In genomic region chr11:44726278-44727113, GRCh38 we compare ENCODE assay signal across 9 cellular contexts. TPM values are rescaled to one million over a fixed set of nuclear protein-coding genes. Genes with fewer than 3 reads are reported as not detected.
DNase-seq lines count a peak whose midpoint lies in the region; ATAC-seq and TF ChIP-seq lines count a peak whose summit lies in the region.
"Had no signal": no experiment of that assay in that cellular context is flagged by ENCODE, and none has a peak within 500 bp of the region (broad histone marks: within the 10 kb centered on the region; RNA-seq: fewer than 3 reads in every experiment).

A gene with protein sequence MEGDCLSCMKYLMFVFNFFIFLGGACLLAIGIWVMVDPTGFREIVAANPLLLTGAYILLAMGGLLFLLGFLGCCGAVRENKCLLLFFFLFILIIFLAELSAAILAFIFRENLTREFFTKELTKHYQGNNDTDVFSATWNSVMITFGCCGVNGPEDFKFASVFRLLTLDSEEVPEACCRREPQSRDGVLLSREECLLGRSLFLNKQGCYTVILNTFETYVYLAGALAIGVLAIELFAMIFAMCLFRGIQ (plus strand): TSS chr11:44726962. CDS start chr11:44906417, 179,455 bp downstream.

- TF ChIP-seq CTCF in breast epithelium (IDR thresholded peaks at IDR 0.05) (no peak), brain microvascular endothelial cell (IDR thresholded peaks at IDR 0.05; ENCODE audit: low read depth, low read length, missing control alignments) (no peak)

- H3K27ac ChIP-seq in breast epithelium (no peak within 1 kb of the TSS), brain microvascular endothelial cell (no peak within 1 kb of the TSS)
- H3K27ac ChIP-seq: C4-2B had no signal

- H3K4me3 ChIP-seq in breast epithelium (peak within 1 kb of the TSS; percentile 58 to 82 (median 63)), brain microvascular endothelial cell (ENCODE audit: low read depth, low read length) (no peak within 1 kb of the TSS)

- peak; percentile 74 for ATAC-seq in HG02938 (IDR thresholded peaks at IDR 0.05; ENCODE audit: unreplicated experiment)
- ATAC-seq in left colon, result peak; percentile 12

- in situ Hi-C loops in brain microvascular endothelial cell (cut with HindIII; ENCODE audit: low pct_ligation_motif_present, low sequenced_read_pairs), result no loop called here

- DNase-seq in NCI-H1092 treated with DMSO at 0.1 percent for 48 hours (lab: John Stamatoyannopoulos, UW), result peak; percentile 10
- no peak for DNase-seq in NCI-H1092 (lab: John Stamatoyannopoulos, UW)
- peak in 3 of 5 experiments; percentile 24 to 53 (median 41) for DNase-seq in T-helper 2 cell
- DNase-seq in breast epithelium (ENCODE audit: low spot score in 2 of 2), result no peak
- peak; percentile 20 to 34 for DNase-seq in left colon
- peak; percentile 3 for DNase-seq in stimulated activated CD8-positive, alpha-beta memory T cell treated with anti-CD3 and anti-CD28 coated beads, Interleukin-12 subunit alpha, Interleukin-12 subunit beta, amount 100 ng/mL, for 4 hours (ENCODE audit: low read depth)
- DNase-seq in brain microvascular endothelial cell, result no peak

- H3K4me1 ChIP-seq in breast epithelium, result peaks cover 0 to 7% of the 10 kb centered on the region in 2 donors

- H3K36me3 ChIP-seq in breast epithelium (no peaks in the 10 kb centered on the region), brain microvascular endothelial cell (replicated peaks) (no peaks in the 10 kb centered on the region)

- TF ChIP-seq POLR2A in breast epithelium (IDR thresholded peaks at IDR 0.05), result no peak

- no peaks in the 10 kb centered on the region for H3K9me3 ChIP-seq in breast epithelium

- intact Hi-C loops in breast epithelium (cut with DNase I; ENCODE audit: low total_unique reads), result loop anchor here (10.0 kb wide), 1 partner anchor 188 kb away; no protein-coding TSS in a partner anchor
- intact Hi-C loops in left colon (cut with DNase I, micrococcal nuclease), result loop anchor here in 1 of 2 donors (10.0 kb wide), 1 partner anchor 92 kb away; no protein-coding TSS in a partner anchor

- H3K27me3 ChIP-seq in breast epithelium (peaks cover 0 to 11% of the 10 kb centered on the region in 2 donors), brain microvascular endothelial cell (replicated peaks) (peaks cover 43% of the 10 kb centered on the region)

RNA-seq across cellular contexts. Expression of the gene that starts here (rescaled TPM):
- 1 to 10 TPM; 1.0 to 2.0 (median 1.8) TPM for total RNA-seq in breast epithelium
- 10 to 100 TPM in 1 of 2 donors, 1 to 10 TPM in 1; 3.1 to 10.8 TPM for total RNA-seq in left colon

Comparison
In these comparisons a context has a peak if more than half of its experiments do, and no peak if none do; other contexts are left out.
1. DNase-seq: peak in NCI-H1092 treated with DMSO at 0.1 percent for 48 hours (single experiment), T-helper 2 cell (3 of 5), left colon (2 of 2) and stimulated activated CD8-positive, alpha-beta memory T cell treated with anti-CD3 and anti-CD28 coated beads, Interleukin-12 subunit alpha, Interleukin-12 subunit beta, amount 100 ng/mL, for 4 hours (single experiment); none in NCI-H1092 (single experiment), breast epithelium (0 of 2) and brain microvascular endothelial cell (single experiment).